34 cellular contexts compared by ENCODE assay signal in the genomic region with DNA sequence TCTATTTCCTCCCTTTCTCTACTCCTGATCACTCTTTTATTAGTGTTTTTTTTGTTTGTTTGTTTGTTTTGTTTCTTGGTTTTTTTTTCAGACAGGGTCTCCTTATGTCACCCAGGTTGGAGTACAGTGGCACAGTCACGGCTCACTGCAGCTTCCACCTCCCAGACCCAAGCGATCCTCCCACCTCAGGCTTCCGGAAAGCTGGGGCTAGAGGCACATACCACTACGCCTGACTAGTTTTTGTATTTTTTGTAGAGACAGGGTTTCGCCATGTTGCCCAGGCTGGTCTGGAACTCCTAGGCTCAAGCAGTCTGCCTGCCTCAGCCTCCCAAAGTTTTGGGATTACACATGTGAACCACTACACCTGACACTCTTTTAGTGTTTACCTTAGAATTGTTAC.
"Had no signal": no experiment of that assay in that cellular context is flagged by ENCODE, and none has a peak within 500 bp of the region (broad histone marks: within the 10 kb centered on the region; RNA-seq: fewer than 3 reads in every experiment).

No MANE protein-coding gene starts in this region.

- H3K9me3 Mint-ChIP-seq: activated CD8-positive, alpha-beta T cell treated with anti-CD3 and anti-CD28 coated beads for 36 hours; activated naive CD8-positive, alpha-beta T cell treated with anti-CD3 and anti-CD28 coated beads for 36 hours; activated T-cell treated with anti-CD3 and anti-CD28 coated beads, Interleukin-2, amount 50 U/mL, for 72 hours; activated T-helper 17 cell treated with anti-CD3 and anti-CD28 coated beads, Interleukin-2, amount 50 U/mL, for 72 hours had no signal

- H3K4me3 Mint-ChIP-seq: activated CD8-positive, alpha-beta T cell treated with anti-CD3 and anti-CD28 coated beads for 36 hours; activated naive CD8-positive, alpha-beta T cell treated with anti-CD3 and anti-CD28 coated beads for 36 hours; activated T-cell treated with anti-CD3 and anti-CD28 coated beads, Interleukin-2, amount 50 U/mL, for 72 hours; activated T-helper 17 cell treated with anti-CD3 and anti-CD28 coated beads, Interleukin-2, amount 50 U/mL, for 72 hours had no signal

- H3K27ac Mint-ChIP-seq: activated CD8-positive, alpha-beta T cell treated with anti-CD3 and anti-CD28 coated beads for 36 hours; activated naive CD8-positive, alpha-beta T cell treated with anti-CD3 and anti-CD28 coated beads for 36 hours; activated T-helper 17 cell treated with anti-CD3 and anti-CD28 coated beads, Interleukin-2, amount 50 U/mL, for 72 hours had no signal

- DNase-seq: activated CD4-positive, alpha-beta T cell treated with anti-CD3 and anti-CD28 coated beads for 1 hour; activated CD4-positive, alpha-beta T cell treated with anti-CD3 and anti-CD28 coated beads for 48 hours; activated CD4-positive, CD25-positive, alpha-beta regulatory T cell; activated CD8-positive, alpha-beta T cell treated with anti-CD3 and anti-CD28 coated beads for 36 hours; activated effector memory CD4-positive, alpha-beta T cell treated with anti-CD3 and anti-CD28 coated beads, Interleukin-2, amount 50 U/mL, for 16 hours; activated naive CD4-positive, alpha-beta T cell; activated naive CD4-positive, alpha-beta T cell treated with anti-CD3 and anti-CD28 coated beads, Interleukin-2, amount 50 U/mL, for 16 hours; activated naive CD8-positive, alpha-beta T cell treated with anti-CD3 and anti-CD28 coated beads for 36 hours; activated T-cell treated with anti-CD3 and anti-CD28 coated beads, Interleukin-2, amount 50 U/mL, for 1 hour; activated T-cell treated with anti-CD3 and anti-CD28 coated beads, Interleukin-2, amount 50 U/mL, for 72 hours; amniotic stem cell; aorta; brain microvascular endothelial cell; Kasumi-1; KG1; MG63; MV-4-11; NCI-H1092; NCI-H146; NCI-H187; NCI-H2029 treated with DMSO at 0.1 percent for 48 hours; NCI-H2107; NCI-H2171; NCI-H510A; NCI-H526; NCI-H748 treated with DMSO at 0.1 percent for 48 hours; NK-92 treated with Interleukin-12 subunit alpha and Interleukin-12 subunit beta, amount 100 ng/mL, for 24 hours; PC-3; Right ventricle myocardium superior; SW 1271; T-helper 1 cell; T-helper 2 cell; T-helper 9 cell had no signal

- ATAC-seq: activated CD8-positive, alpha-beta T cell treated with anti-CD3 and anti-CD28 coated beads for 36 hours; activated T-cell treated with anti-CD3 and anti-CD28 coated beads, Interleukin-2, amount 50 U/mL, for 72 hours; activated T-helper 17 cell treated with anti-CD3 and anti-CD28 coated beads, Interleukin-2, amount 50 U/mL, for 72 hours; PC-3 had no signal

- H3K4me1 Mint-ChIP-seq: activated naive CD8-positive, alpha-beta T cell treated with anti-CD3 and anti-CD28 coated beads for 36 hours; activated T-helper 17 cell treated with anti-CD3 and anti-CD28 coated beads, Interleukin-2, amount 50 U/mL, for 72 hours had no signal

- H3K36me3 Mint-ChIP-seq: activated naive CD8-positive, alpha-beta T cell treated with anti-CD3 and anti-CD28 coated beads for 36 hours had no signal
